28 cellular contexts compared by ENCODE assay signal in genomic region chr4:25776795-25777194, GRCh38.
"Had no signal": no experiment of that assay in that cellular context is flagged by ENCODE, and none has a peak within 500 bp of the region (broad histone marks: within the 10 kb centered on the region; RNA-seq: fewer than 3 reads in every experiment).

No MANE protein-coding gene starts in this region.

- H3K27me3 Mint-ChIP-seq: activated CD4-positive, alpha-beta memory T cell treated with anti-CD3 and anti-CD28 coated beads, Interleukin-2, amount 10 ng/mL, durations not matched to agents 7 days and 5 days; activated CD4-positive, alpha-beta T cell treated with anti-CD3 and anti-CD28 coated beads for 36 hours; activated CD4-positive, alpha-beta T cell treated with anti-CD3 and anti-CD28 coated beads, Interleukin-2, amount 10 ng/mL, durations not matched to agents 24 days and 14 days; activated naive CD4-positive, alpha-beta T cell treated with anti-CD3 and anti-CD28 coated beads, Interleukin-2, amount 10 ng/mL, durations not matched to agents 7 days and 5 days; activated naive CD8-positive, alpha-beta T cell treated with anti-CD3 and anti-CD28 coated beads, Interleukin-2, amount 10 ng/mL, durations not matched to agents 7 days and 5 days; activated T-cell treated with anti-CD3 and anti-CD28 coated beads, Interleukin-2, amount 50 U/mL, for 24 hours had no signal

- ATAC-seq: activated CD4-positive, alpha-beta T cell treated with anti-CD3 and anti-CD28 coated beads for 36 hours; activated CD4-positive, CD25-positive, alpha-beta regulatory T cell treated with anti-CD3 and anti-CD28 coated beads, Interleukin-2, amount 50 U/mL, for 24 hours; activated naive CD4-positive, alpha-beta T cell treated with anti-CD3 and anti-CD28 coated beads, Interleukin-2, amount 50 U/mL, for 72 hours; activated T-cell treated with anti-CD3 and anti-CD28 coated beads, Interleukin-2, amount 50 U/mL, for 72 hours; esophagus mucosa; gastrocnemius medialis; heart left ventricle; WTC11 had no signal

- H3K4me3 Mint-ChIP-seq: activated CD4-positive, alpha-beta memory T cell treated with anti-CD3 and anti-CD28 coated beads, Interleukin-2, amount 10 ng/mL, durations not matched to agents 7 days and 5 days; activated CD4-positive, alpha-beta T cell treated with anti-CD3 and anti-CD28 coated beads for 36 hours; activated CD4-positive, alpha-beta T cell treated with anti-CD3 and anti-CD28 coated beads, Interleukin-2, amount 10 ng/mL, durations not matched to agents 24 days and 14 days; activated naive CD4-positive, alpha-beta T cell treated with anti-CD3 and anti-CD28 coated beads, Interleukin-2, amount 10 ng/mL, durations not matched to agents 7 days and 5 days; activated naive CD8-positive, alpha-beta T cell treated with anti-CD3 and anti-CD28 coated beads, Interleukin-2, amount 10 ng/mL, durations not matched to agents 7 days and 5 days; activated T-cell treated with anti-CD3 and anti-CD28 coated beads, Interleukin-2, amount 50 U/mL, for 24 hours; activated T-cell treated with anti-CD3 and anti-CD28 coated beads, Interleukin-2, amount 50 U/mL, for 72 hours; brain; WTC11 had no signal

- H3K9me3 ChIP-seq: ascending aorta, breast epithelium, colonic mucosa, gastrocnemius medialis had no signal

- H3K9me3 Mint-ChIP-seq: activated CD4-positive, alpha-beta memory T cell treated with anti-CD3 and anti-CD28 coated beads, Interleukin-2, amount 10 ng/mL, durations not matched to agents 7 days and 5 days; activated CD4-positive, alpha-beta T cell treated with anti-CD3 and anti-CD28 coated beads, Interleukin-2, amount 10 ng/mL, durations not matched to agents 24 days and 14 days; activated naive CD4-positive, alpha-beta T cell treated with anti-CD3 and anti-CD28 coated beads, Interleukin-2, amount 10 ng/mL, durations not matched to agents 7 days and 5 days; activated naive CD4-positive, alpha-beta T cell treated with anti-CD3 and anti-CD28 coated beads, Interleukin-2, amount 50 U/mL, for 72 hours; activated naive CD8-positive, alpha-beta T cell treated with anti-CD3 and anti-CD28 coated beads, Interleukin-2, amount 10 ng/mL, durations not matched to agents 7 days and 5 days; WTC11 had no signal

- H3K27ac Mint-ChIP-seq: activated CD4-positive, alpha-beta memory T cell treated with anti-CD3 and anti-CD28 coated beads, Interleukin-2, amount 10 ng/mL, durations not matched to agents 7 days and 5 days; activated CD4-positive, alpha-beta T cell treated with anti-CD3 and anti-CD28 coated beads for 36 hours; activated CD4-positive, alpha-beta T cell treated with anti-CD3 and anti-CD28 coated beads, Interleukin-2, amount 10 ng/mL, durations not matched to agents 24 days and 14 days; activated naive CD4-positive, alpha-beta T cell treated with anti-CD3 and anti-CD28 coated beads, Interleukin-2, amount 10 ng/mL, durations not matched to agents 7 days and 5 days; activated naive CD4-positive, alpha-beta T cell treated with anti-CD3 and anti-CD28 coated beads, Interleukin-2, amount 50 U/mL, for 72 hours; activated naive CD8-positive, alpha-beta T cell treated with anti-CD3 and anti-CD28 coated beads, Interleukin-2, amount 10 ng/mL, durations not matched to agents 7 days and 5 days; activated T-cell treated with anti-CD3 and anti-CD28 coated beads, Interleukin-2, amount 50 U/mL, for 24 hours; brain; WTC11 had no signal

- DNase-seq: activated CD4-positive, alpha-beta memory T cell treated with anti-CD3 and anti-CD28 coated beads, Interleukin-2, amount 10 ng/mL, durations not matched to agents 7 days and 5 days; activated CD4-positive, alpha-beta T cell treated with anti-CD3 and anti-CD28 coated beads for 36 hours; activated CD4-positive, alpha-beta T cell treated with anti-CD3 and anti-CD28 coated beads, Interleukin-2, amount 10 ng/mL, durations not matched to agents 24 days and 14 days; activated CD4-positive, alpha-beta T cell treated with anti-CD3 and anti-CD28 coated beads, Interleukin-2, amount 50 U/mL, for 4 hours; activated CD8-positive, alpha-beta memory T cell treated with anti-CD3 and anti-CD28 coated beads, Interleukin-2, amount 50 U/mL, for 48 hours; activated gamma-delta T cell; activated naive CD4-positive, alpha-beta T cell; activated naive CD4-positive, alpha-beta T cell treated with anti-CD3 and anti-CD28 coated beads, Interleukin-2, amount 10 ng/mL, durations not matched to agents 7 days and 5 days; activated naive CD8-positive, alpha-beta T cell treated with anti-CD3 and anti-CD28 coated beads, Interleukin-2, amount 10 ng/mL, durations not matched to agents 7 days and 5 days; activated T-cell treated with anti-CD3 and anti-CD28 coated beads for 4 hours; activated T-cell treated with anti-CD3 and anti-CD28 coated beads, Interleukin-2, amount 50 U/mL, for 24 hours; activated T-cell treated with anti-CD3 and anti-CD28 coated beads, Interleukin-2, amount 50 U/mL, for 72 hours; colonic mucosa; effector CD8-positive, alpha-beta T cell; foreskin fibroblast; gastrocnemius medialis; glutamatergic neuron; heart left ventricle; T-helper 2 cell had no signal

- H3K36me3 ChIP-seq: ascending aorta, breast epithelium, cardiac muscle cell, colonic mucosa, gastrocnemius medialis had no signal

- H3K27ac ChIP-seq: ascending aorta, breast epithelium, cardiac muscle cell, colonic mucosa, gastrocnemius medialis, heart left ventricle, VCaP had no signal

- H3K4me1 ChIP-seq: ascending aorta, breast epithelium, colonic mucosa, gastrocnemius medialis, heart left ventricle had no signal

- H3K4me3 ChIP-seq: ascending aorta, breast epithelium, cardiac muscle cell, colonic mucosa, gastrocnemius medialis, heart left ventricle had no signal

- H3K27me3 ChIP-seq: ascending aorta, breast epithelium, cardiac muscle cell, colonic mucosa, gastrocnemius medialis, heart left ventricle had no signal

- H3K4me1 Mint-ChIP-seq: activated CD4-positive, alpha-beta memory T cell treated with anti-CD3 and anti-CD28 coated beads, Interleukin-2, amount 10 ng/mL, durations not matched to agents 7 days and 5 days; activated CD4-positive, alpha-beta T cell treated with anti-CD3 and anti-CD28 coated beads for 36 hours; activated CD4-positive, alpha-beta T cell treated with anti-CD3 and anti-CD28 coated beads, Interleukin-2, amount 10 ng/mL, durations not matched to agents 24 days and 14 days; activated naive CD4-positive, alpha-beta T cell treated with anti-CD3 and anti-CD28 coated beads, Interleukin-2, amount 10 ng/mL, durations not matched to agents 7 days and 5 days; activated naive CD8-positive, alpha-beta T cell treated with anti-CD3 and anti-CD28 coated beads, Interleukin-2, amount 10 ng/mL, durations not matched to agents 7 days and 5 days; brain had no signal
